In genomic region chr6:106097368-106098231, GRCh38 we compare ENCODE assay signal across 2 cellular contexts.
TF ChIP-seq lines count a peak whose summit lies in the region.

No MANE protein-coding gene starts in this region.

TF ChIP-seq in WTC11, 78 proteins besides CTCF, POLR2A, EP300 and RAD21:
- TF ChIP-seq ZSCAN18 (CRISPR knock-in tag; IDR thresholded peaks at IDR 0.05) (no peak), ZNF423 (CRISPR knock-in tag; IDR thresholded peaks at IDR 0.05) (no peak), ZNF425 (CRISPR knock-in tag; conservative IDR thresholded peaks at IDR 0.05) (no peak), ATF3 (CRISPR knock-in tag; conservative IDR thresholded peaks at IDR 0.05) (no peak), GABPB1 (CRISPR knock-in tag; IDR thresholded peaks at IDR 0.05) (no peak), ZNF671 (CRISPR knock-in tag; IDR thresholded peaks at IDR 0.05) (no peak), IRF1 (CRISPR knock-in tag; IDR thresholded peaks at IDR 0.05) (no peak)

TF ChIP-seq in H1, 55 proteins besides CTCF, POLR2A, EP300 and RAD21 (continued from another document):
- TF ChIP-seq MAFK (IDR thresholded peaks at IDR 0.05; ENCODE audit: low read depth, low read length) (no peak), SUZ12 (IDR thresholded peaks at IDR 0.05; ENCODE audit: low read length) (peak; percentile 45), KDM4A (IDR thresholded peaks at IDR 0.05; ENCODE audit: low read depth, low read length, severe bottlenecking) (no peak), SP4 (IDR thresholded peaks at IDR 0.05; ENCODE audit: low read length) (no peak), CHD2 (IDR thresholded peaks at IDR 0.05; ENCODE audit: low read length) (no peak), ASH2L (IDR thresholded peaks at IDR 0.05; ENCODE audit: low read length) (no peak), SRF (IDR thresholded peaks at IDR 0.05; ENCODE audit: low read depth, low read length) (no peak)
